Comparison of ENCODE assay signal across 27 cellular contexts in genomic region chr2:199085201-199085750, GRCh38.
A peak's percentile ranks its signal among the peaks of the same experiment; 100 is the strongest.
DNase-seq lines count a peak whose midpoint lies in the region; ATAC-seq and TF ChIP-seq lines count a peak whose summit lies in the region.
"Had no signal": no experiment of that assay in that cellular context is flagged by ENCODE, and none has a peak within 500 bp of the region (broad histone marks: within the 10 kb centered on the region; RNA-seq: fewer than 3 reads in every experiment).

No MANE protein-coding gene starts in this region.

- H3K4me1 ChIP-seq in HAP-1 = no peaks in the 10 kb centered on the region
- H3K4me1 ChIP-seq: heart right ventricle, transverse colon had no signal

- H3K4me3 ChIP-seq in HAP-1 = no peak overlapping the region
- H3K4me3 ChIP-seq: heart right ventricle, lung, transverse colon had no signal

- peak overlapping the region; percentile 10 for H3K4me3 Mint-ChIP-seq in Calu3 (ENCODE audit: low read depth, unreplicated experiment)
- H3K4me3 Mint-ChIP-seq: activated CD4-positive, alpha-beta T cell treated with anti-CD3 and anti-CD28 coated beads for 36 hours; activated CD8-positive, alpha-beta T cell treated with anti-CD3 and anti-CD28 coated beads, Interleukin-2, amount 10 ng/mL, durations not matched to agents 7 days and 5 days; activated naive CD4-positive, alpha-beta T cell treated with anti-CD3 and anti-CD28 coated beads, Interleukin-2, amount 50 U/mL, for 24 hours; CD4-positive, alpha-beta memory T cell; nephron had no signal

- no peak for TF ChIP-seq CTCF in Calu3 (IDR thresholded peaks at IDR 0.05; ENCODE audit: unreplicated experiment)

- intact Hi-C loops in Calu3 (cut with micrococcal nuclease; ENCODE audit: unreplicated experiment) = loop anchor here (10.0 kb wide), 1 partner anchor 770 kb away; no protein-coding TSS in a partner anchor

- no peak for ATAC-seq in HG03095 (IDR thresholded peaks at IDR 0.05; ENCODE audit: unreplicated experiment)
- ATAC-seq: activated CD4-positive, alpha-beta T cell treated with anti-CD3 and anti-CD28 coated beads for 36 hours; activated CD8-positive, alpha-beta T cell treated with anti-CD3 and anti-CD28 coated beads, Interleukin-2, amount 10 ng/mL, durations not matched to agents 7 days and 5 days; heart right ventricle; SK-N-SH treated with all-trans-retinoic acid at 6 μM for 48 hours had no signal

- CTCF ChIA-PET in Calu3 (lab: Charles Lee) = no interaction called here

- peaks cover 5% of the 10 kb centered on the region for H3K27me3 ChIP-seq in HAP-1 (ENCODE audit: low read depth)
- H3K27me3 ChIP-seq: heart right ventricle, transverse colon had no signal

- no peaks in the 10 kb centered on the region for H3K9me3 Mint-ChIP-seq in Calu3 (ENCODE audit: low read depth, unreplicated experiment)
- H3K9me3 Mint-ChIP-seq: activated naive CD4-positive, alpha-beta T cell treated with anti-CD3 and anti-CD28 coated beads, Interleukin-2, amount 50 U/mL, for 24 hours; activated T-helper 2 cell treated with anti-CD3 and anti-CD28 coated beads, Interferon-gamma antibody, Interleukin-2, Interleukin-4, amounts not matched to agents 10 μg/mL and 5 μg/mL and 100 μg/mL, durations not matched to agents 14 hours and 24 hours and 36 hours; nephron had no signal

- DNase-seq in Calu3 = peak; percentile 36
- DNase-seq in HS-27A (ENCODE audit: low read depth) = peak; percentile 55
- peak; percentile 17 for DNase-seq in SW480 (ENCODE audit: low spot score)
- DNase-seq in renal cortical epithelial cell (ENCODE audit: low read depth) = peak; percentile 30
- no peak for DNase-seq in HAP-1 (ENCODE audit: low spot score in 2 of 2)
- no peak for DNase-seq in KG1 (lab: John Stamatoyannopoulos, UW)
- DNase-seq: activated CD4-positive, alpha-beta T cell treated with anti-CD3 and anti-CD28 coated beads for 36 hours; activated CD8-positive, alpha-beta T cell treated with anti-CD3 and anti-CD28 coated beads, Interleukin-2, amount 10 ng/mL, durations not matched to agents 7 days and 5 days; amygdala; CD4-positive, alpha-beta memory T cell; effector CD4-positive, alpha-beta T cell; GF-D8; heart right ventricle; Karpas-422; NCI-H1092 treated with DMSO at 0.1 percent for 48 hours; NCI-H187; NCI-H526; retina; stimulated activated CD4-positive, alpha-beta T cell treated with anti-CD3 and anti-CD28 coated beads, Interleukin-2, amount 100 ng/mL, for 24 hours; T-helper 2 cell; transverse colon had no signal

- H3K27me3 Mint-ChIP-seq in Calu3 (ENCODE audit: unreplicated experiment) = no peaks in the 10 kb centered on the region
- H3K27me3 Mint-ChIP-seq: activated CD4-positive, alpha-beta T cell treated with anti-CD3 and anti-CD28 coated beads for 36 hours; activated naive CD4-positive, alpha-beta T cell treated with anti-CD3 and anti-CD28 coated beads, Interleukin-2, amount 50 U/mL, for 24 hours; CD4-positive, alpha-beta memory T cell had no signal

- H3K9me3 ChIP-seq in HAP-1 = no peaks in the 10 kb centered on the region
- H3K9me3 ChIP-seq: heart right ventricle, transverse colon had no signal

- H3K27ac Mint-ChIP-seq in Calu3 (ENCODE audit: unreplicated experiment) = peak overlapping the region; percentile 40
- H3K27ac Mint-ChIP-seq: activated CD4-positive, alpha-beta T cell treated with anti-CD3 and anti-CD28 coated beads for 36 hours; activated CD8-positive, alpha-beta T cell treated with anti-CD3 and anti-CD28 coated beads, Interleukin-2, amount 10 ng/mL, durations not matched to agents 7 days and 5 days; activated naive CD4-positive, alpha-beta T cell treated with anti-CD3 and anti-CD28 coated beads, Interleukin-2, amount 50 U/mL, for 24 hours; activated T-helper 2 cell treated with anti-CD3 and anti-CD28 coated beads, Interferon-gamma antibody, Interleukin-2, Interleukin-4, amounts not matched to agents 10 μg/mL and 5 μg/mL and 100 μg/mL, durations not matched to agents 14 hours and 24 hours and 36 hours; CD4-positive, alpha-beta memory T cell; nephron had no signal

- in situ Hi-C loops in HAP-1 (cut with MboI; ENCODE audit: low sequenced_read_pairs) = no loop called here

- H3K36me3 ChIP-seq in HAP-1 (replicated peaks) = no peaks in the 10 kb centered on the region
- H3K36me3 ChIP-seq: heart right ventricle, transverse colon had no signal

- no peaks in the 10 kb centered on the region for H3K36me3 Mint-ChIP-seq in Calu3 (ENCODE audit: insufficient read depth, unreplicated experiment)
- H3K36me3 Mint-ChIP-seq: activated naive CD4-positive, alpha-beta T cell treated with anti-CD3 and anti-CD28 coated beads, Interleukin-2, amount 50 U/mL, for 24 hours; CD4-positive, alpha-beta memory T cell had no signal

- peaks cover 24% of the 10 kb centered on the region for H3K4me1 Mint-ChIP-seq in Calu3 (ENCODE audit: low read depth, unreplicated experiment)
- H3K4me1 Mint-ChIP-seq: activated CD4-positive, alpha-beta T cell treated with anti-CD3 and anti-CD28 coated beads for 36 hours; activated naive CD4-positive, alpha-beta T cell treated with anti-CD3 and anti-CD28 coated beads, Interleukin-2, amount 50 U/mL, for 24 hours; CD4-positive, alpha-beta memory T cell; nephron had no signal

- no TSS peak for BruUV-seq in Calu3 (replicated peaks; lab: Mats Ljungman, UMichigan)

Comparison
In these comparisons a context has a peak if more than half of its experiments do, and no peak if none do; other contexts are left out.
1. DNase-seq: peak in Calu3 (single experiment), HS-27A (single experiment), SW480 (single experiment) and renal cortical epithelial cell (single experiment); none in HAP-1 (0 of 2) and KG1 (single experiment).